Comparison of ENCODE assay signal across 8 cellular contexts in genomic region chr12:76879710-76880025, GRCh38. TPM values are rescaled to one million over a fixed set of nuclear protein-coding genes. Genes with fewer than 3 reads are reported as not detected.
DNase-seq lines count a peak whose midpoint lies in the region; ATAC-seq and TF ChIP-seq lines count a peak whose summit lies in the region.

No MANE protein-coding gene starts in this region.

- H3K4me1 Mint-ChIP-seq in brain: peaks cover 63% of the 10 kb centered on the region

- H3K9me3 ChIP-seq in lower lobe of right lung (no peaks in the 10 kb centered on the region), vagina (no peaks in the 10 kb centered on the region)

- DNase-seq in stimulated activated CD4-positive, alpha-beta T cell treated with anti-CD3 and anti-CD28 coated beads, Interleukin-15, amount 100 ng/mL, for 24 hours: peak; percentile 21
- no peak for DNase-seq in stimulated activated CD4-positive, alpha-beta T cell treated with anti-CD3 and anti-CD28 coated beads, Interleukin-4, amount 100 ng/mL, for 24 hours
- DNase-seq in lower lobe of right lung (no peak), vagina (ENCODE audit: extremely low spot score in 2 of 2) (no peak), NCI-H1048 (lab: John Stamatoyannopoulos, UW) (no peak), NCI-H2081 (lab: John Stamatoyannopoulos, UW) (no peak)

- no peaks in the 10 kb centered on the region for H3K36me3 ChIP-seq in lower lobe of right lung
- no peaks in the 10 kb centered on the region for H3K36me3 ChIP-seq in vagina

- no peak for TF ChIP-seq POLR2A in vagina (IDR thresholded peaks at IDR 0.05)

- peaks cover 6% of the 10 kb centered on the region for H3K36me3 Mint-ChIP-seq in brain

- H3K4me3 ChIP-seq in lower lobe of right lung: peak overlapping the region; percentile 79
- peak overlapping the region; percentile 73 to 86 for H3K4me3 ChIP-seq in vagina

- H3K4me3 Mint-ChIP-seq in brain: peak overlapping the region; percentile 88 to 93 (median 92)

- no peaks in the 10 kb centered on the region for H3K27me3 Mint-ChIP-seq in brain

- peaks cover 17% of the 10 kb centered on the region for H3K4me1 ChIP-seq in lower lobe of right lung
- H3K4me1 ChIP-seq in vagina: peaks cover 36% of the 10 kb centered on the region

- TF ChIP-seq CTCF in brain (conservative IDR thresholded peaks at IDR 0.05): peak in 1 of 2 experiments; percentile 25
- no peak for TF ChIP-seq CTCF in lower lobe of right lung (IDR thresholded peaks at IDR 0.05)
- TF ChIP-seq CTCF in vagina (IDR thresholded peaks at IDR 0.05): peak in 1 of 3 experiments; percentile 24

- peaks cover 0 to 3% (median 0%) of the 10 kb centered on the region in 5 experiments for H3K9me3 Mint-ChIP-seq in brain

- peak overlapping the region; percentile 86 to 96 (median 92) for H3K27ac Mint-ChIP-seq in brain

- H3K27me3 ChIP-seq in lower lobe of right lung (ENCODE audit: low read depth) (no peaks in the 10 kb centered on the region), vagina (no peaks in the 10 kb centered on the region)

- peak overlapping the region; percentile 90 for H3K27ac ChIP-seq in lower lobe of right lung
- H3K27ac ChIP-seq in vagina: peak overlapping the region; percentile 95

- ATAC-seq in lower lobe of right lung (no peak), GM21447 (IDR thresholded peaks at IDR 0.05; ENCODE audit: unreplicated experiment) (no peak)

- intact Hi-C loops in lower lobe of right lung (cut with DNase I): no loop called here
- intact Hi-C loops in vagina (cut with DNase I): no loop called here

RNA-seq across cellular contexts. Expression of gene CSRP2, which starts 0.8 kb away (rescaled TPM):
- polyA plus RNA-seq in brain (ENCODE audit: insufficient read depth, low read depth, low replicate concordance): 39.6 TPM
- total RNA-seq in lower lobe of right lung (23.3 TPM), vagina (42.0 TPM)
